Comparison of ENCODE assay signal across 24 cellular contexts in genomic region chr3:78277793-78278192, GRCh38.
A peak's percentile ranks its signal among the peaks of the same experiment; 100 is the strongest.
DNase-seq lines count a peak whose midpoint lies in the region; ATAC-seq, FAIRE-seq and TF ChIP-seq lines count a peak whose summit lies in the region.
"Had no signal": no experiment of that assay in that cellular context is flagged by ENCODE, and none has a peak within 500 bp of the region (broad histone marks: within the 10 kb centered on the region; RNA-seq: fewer than 3 reads in every experiment).

No MANE protein-coding gene starts in this region.

- CTCF ChIA-PET in HepG2 (lab: Yijun Ruan, JAX; ENCODE audit: low intra/inter-chr PET ratio, low total read pairs): no interaction called here

- TF ChIP-seq RAD21 in HepG2 (CRISPR knock-in tag; IDR thresholded peaks at IDR 0.05): no peak

- no peak for FAIRE-seq in HepG2 (lab: Jason Lieb, UNC)

- H3K27ac ChIP-seq in HepG2 (ENCODE audit: extremely low read length, insufficient read depth, low read length) (no peak overlapping the region), right lobe of liver (no peak overlapping the region), dorsolateral prefrontal cortex (no peak overlapping the region)
- H3K27ac ChIP-seq: BLaER1, esophagus muscularis mucosa, gastroesophageal sphincter, SJSA1, skin epidermis had no signal

- H2AFZ ChIP-seq in HepG2 (ENCODE audit: low read length): no peak overlapping the region

- no peaks in the 10 kb centered on the region for H3K36me3 ChIP-seq in HepG2 (replicated peaks in 1 of 2; ENCODE audit: control insufficient read depth in 1 of 2, insufficient read depth in 2 of 2, low read length in 2 of 2)
- no peaks in the 10 kb centered on the region for H3K36me3 ChIP-seq in right lobe of liver
- H3K36me3 ChIP-seq: BLaER1, esophagus muscularis mucosa, gastroesophageal sphincter, SJSA1 had no signal

- no peaks in the 10 kb centered on the region for H3K79me2 ChIP-seq in HepG2 (ENCODE audit: insufficient read depth, low read length)

- DNase-seq in HepG2 (ENCODE audit: low spot score): no peak
- DNase-seq in right lobe of liver: no peak
- peak; percentile 59 for DNase-seq in NCI-H69 (lab: John Stamatoyannopoulos, UW)
- peak; percentile 37 for DNase-seq in renal cortical epithelial cell (ENCODE audit: low read depth)
- DNase-seq in stimulated activated CD4-positive, alpha-beta T cell treated with anti-CD3 and anti-CD28 coated beads, Interleukin-2, amount 100 ng/mL, for 24 hours: no peak
- no peak for DNase-seq in dorsolateral prefrontal cortex
- DNase-seq: activated CD4-positive, alpha-beta memory T cell treated with anti-CD3 and anti-CD28 coated beads, Interleukin-2, amount 10 ng/mL, durations not matched to agents 7 days and 5 days; activated naive CD4-positive, alpha-beta T cell treated with anti-CD3 and anti-CD28 coated beads for 36 hours; activated T-cell treated with anti-CD3 and anti-CD28 coated beads, Interleukin-2, amount 50 U/mL, for 1 hour; anterior cingulate cortex; effector memory CD4-positive, alpha-beta T cell; KG1; NCI-H1105; NCI-H748 treated with DMSO at 0.1 percent for 48 hours; stimulated activated CD4-positive, alpha-beta T cell treated with anti-CD3 and anti-CD28 coated beads, Interleukin-4, amount 100 ng/mL, for 4 hours; T-helper 2 cell had no signal

- H3K9ac ChIP-seq in HepG2 (ENCODE audit: insufficient read depth, low read depth, low read length): no peak overlapping the region
- H3K9ac ChIP-seq: BLaER1 had no signal

- no peak overlapping the region for H3K4me2 ChIP-seq in HepG2 (ENCODE audit: low read depth, low read length)
- H3K4me2 ChIP-seq: BLaER1 had no signal

- H3K4me1 ChIP-seq in HepG2 (ENCODE audit: insufficient read depth, low read length) (no peaks in the 10 kb centered on the region), right lobe of liver (no peaks in the 10 kb centered on the region)
- H3K4me1 ChIP-seq: BLaER1, esophagus muscularis mucosa, gastroesophageal sphincter, SJSA1 had no signal

- no peaks in the 10 kb centered on the region for H3K27me3 ChIP-seq in HepG2 (ENCODE audit: control insufficient read depth in 1 of 2, insufficient read depth in 2 of 2, low read length in 2 of 2)
- no peaks in the 10 kb centered on the region for H3K27me3 ChIP-seq in right lobe of liver
- peaks cover 0 to 3% (median 0%) of the 10 kb centered on the region in 45 donors for H3K27me3 ChIP-seq in dorsolateral prefrontal cortex
- H3K27me3 ChIP-seq: BLaER1, esophagus muscularis mucosa, gastroesophageal sphincter, SJSA1 had no signal

- intact Hi-C loops in HepG2 (cut with micrococcal nuclease; ENCODE audit: unreplicated experiment): no loop called here
- intact Hi-C loops in right lobe of liver (cut with DNase I): no loop called here
- intact Hi-C loops in dorsolateral prefrontal cortex (cut with DNase I): no loop called here

- ATAC-seq in HepG2 (no peak), right lobe of liver (no peak), HG02852 (IDR thresholded peaks at IDR 0.05; ENCODE audit: unreplicated experiment) (peak; percentile 30), HG02938 (IDR thresholded peaks at IDR 0.05; ENCODE audit: unreplicated experiment) (no peak)
- ATAC-seq: gastroesophageal sphincter, Panc1 had no signal

- H3K4me3 ChIP-seq in HepG2 (replicated peaks in 1 of 3; ENCODE audit: insufficient read depth in 1 of 3, low read depth in 2 of 3, low read length in 3 of 3): no peak overlapping the region
- H3K4me3 ChIP-seq in right lobe of liver: no peak overlapping the region
- H3K4me3 ChIP-seq in dorsolateral prefrontal cortex: no peak overlapping the region
- H3K4me3 ChIP-seq: BLaER1, esophagus muscularis mucosa, gastroesophageal sphincter, SJSA1, skin epidermis had no signal

- no peaks in the 10 kb centered on the region for H4K20me1 ChIP-seq in HepG2 (ENCODE audit: insufficient read depth, low read length)
- H4K20me1 ChIP-seq: BLaER1 had no signal

- no peaks in the 10 kb centered on the region for H3K9me3 ChIP-seq in HepG2 (ENCODE audit: low read length)
- no peaks in the 10 kb centered on the region for H3K9me3 ChIP-seq in right lobe of liver
- H3K9me3 ChIP-seq: BLaER1, esophagus muscularis mucosa, gastroesophageal sphincter, SJSA1 had no signal

- no TSS peak for BruUV-seq in HepG2 (replicated peaks; lab: Mats Ljungman, UMichigan)

- no peak for TF ChIP-seq CTCF in HepG2 (CRISPR knock-in tag; IDR thresholded peaks at IDR 0.05)
- no peak for TF ChIP-seq CTCF in right lobe of liver (IDR thresholded peaks at IDR 0.05)
- no peak for TF ChIP-seq CTCF in dorsolateral prefrontal cortex (IDR thresholded peaks at IDR 0.05 in 54 of 56, conservative IDR thresholded peaks at IDR 0.05 in 2 of 56; ENCODE audit: low read depth in 1 of 56, partially characterized antibody in 56 of 56)

- in situ Hi-C loops in HepG2 (cut with HindIII; ENCODE audit: extremely low pct_ligation_motif_present, low pct_unique_long_range_greater_than_20kb): no loop called here

- TF ChIP-seq POLR2A in HepG2 (IDR thresholded peaks at IDR 0.05; ENCODE audit: insufficient read depth in 1 of 2, low read depth in 2 of 2, low read length in 2 of 2) (no peak), right lobe of liver (IDR thresholded peaks at IDR 0.05) (no peak)

- POLR2A ChIA-PET in HepG2 (lab: Yijun Ruan, JAX): no interaction called here

- no peak for TF ChIP-seq EP300 in HepG2 (IDR thresholded peaks at IDR 0.05; ENCODE audit: low read depth in 2 of 2, low read length in 2 of 2)
- no peak for TF ChIP-seq EP300 in HepG2 (CRISPR knock-in tag; IDR thresholded peaks at IDR 0.05; ENCODE audit: borderline replicate concordance)

TF ChIP-seq in HepG2, 621 proteins besides CTCF, POLR2A, EP300 and RAD21:
- TF ChIP-seq ZSCAN5A (CRISPR knock-in tag; IDR thresholded peaks at IDR 0.05; ENCODE audit: borderline replicate concordance) (no peak), RFX5 (IDR thresholded peaks at IDR 0.05; ENCODE audit: low read depth, low read length) (no peak), MAFK (conservative IDR thresholded peaks at IDR 0.05 in 1 of 2, IDR thresholded peaks at IDR 0.05 in 1 of 2; ENCODE audit: low read length in 2 of 2) (peak; percentile 55 to 68), MAFF (IDR thresholded peaks at IDR 0.05; ENCODE audit: low read depth, low read length) (peak; percentile 39)

Comparison
In these comparisons a context has a peak if more than half of its experiments do, and no peak if none do; other contexts are left out.
1. DNase-seq: peak in NCI-H69 (single experiment) and renal cortical epithelial cell (single experiment); none in HepG2 (single experiment), right lobe of liver (0 of 3), stimulated activated CD4-positive, alpha-beta T cell treated with anti-CD3 and anti-CD28 coated beads, Interleukin-2, amount 100 ng/mL, for 24 hours (0 of 2) and dorsolateral prefrontal cortex (0 of 10).